25 cellular contexts compared by ENCODE assay signal in genomic region chr16:88323041-88323440, GRCh38. TPM values are rescaled to one million over a fixed set of nuclear protein-coding genes. Genes with fewer than 3 reads are reported as not detected.
"Had no signal": no experiment of that assay in that cellular context is flagged by ENCODE, and none has a peak within 500 bp of the region (broad histone marks: within the 10 kb centered on the region; RNA-seq: fewer than 3 reads in every experiment).

No MANE protein-coding gene starts in this region.

- H3K9me3 ChIP-seq: SK-N-SH had no signal

- ATAC-seq: HepG2, K562, Panc1, PC-3 had no signal

- H3K4me3 Mint-ChIP-seq: IgD-negative memory B cell had no signal

- H3K36me3 Mint-ChIP-seq: IgD-negative memory B cell had no signal

- H3K4me1 Mint-ChIP-seq: IgD-negative memory B cell had no signal

- H3K27ac ChIP-seq: KMS-11 had no signal

- H3K4me2 ChIP-seq: KMS-11, SK-N-SH had no signal

- H3K4me3 ChIP-seq: K562 had no signal

- DNase-seq: Kasumi-1; MM.1S; NCI-H1092 treated with DMSO at 0.1 percent for 48 hours; NCI-H1436; NCI-H187; NCI-H2029; NCI-H2081 treated with DMSO at 0.1 percent for 48 hours; NCI-H2171; NCI-H226; NCI-H446; NCI-H510A; NCI-H524 treated with DMSO at 0.1 percent for 48 hours; NCI-H69; NCI-H774; NK-92 treated with Interleukin-12 subunit alpha and Interleukin-12 subunit beta, amount 100 ng/mL, for 24 hours; PC-3; SHP77; SK-N-SH; SW 1271 had no signal

- H3K27ac Mint-ChIP-seq: IgD-negative memory B cell had no signal

- H3K9ac ChIP-seq: KMS-11, SK-N-SH had no signal

RNA-seq across cellular contexts. Expression of gene ZNF469, which starts 59.7 kb away (rescaled TPM):
- total RNA-seq: HepG2, SK-MEL-5 had no signal
- polyA plus RNA-seq: HepG2 had no signal
